In genomic region chr3:32950516-32950915, GRCh38 we compare ENCODE assay signal across 20 cellular contexts. TPM values are rescaled to one million over a fixed set of nuclear protein-coding genes. Genes with fewer than 3 reads are reported as not detected.
"Had no signal": no experiment of that assay in that cellular context is flagged by ENCODE, and none has a peak within 500 bp of the region (broad histone marks: within the 10 kb centered on the region; RNA-seq: fewer than 3 reads in every experiment).

No MANE protein-coding gene starts in this region.

- H3K27me3 Mint-ChIP-seq: brain; naive B cell; stimulated activated memory B cell treated with anti-CD40 and anti-IgM and Interleukin-4, amounts not matched to agents 10 μg/mL and 1 μg/mL and 100 μg/mL, for 72 hours had no signal

- H3K36me3 Mint-ChIP-seq: brain; naive B cell; stimulated activated memory B cell treated with anti-CD40 and anti-IgM and Interleukin-4, amounts not matched to agents 10 μg/mL and 1 μg/mL and 100 μg/mL, for 72 hours had no signal

- H3K27me3 ChIP-seq: foreskin keratinocyte, left lung, pancreas, SJCRH30, tibial nerve, uterus had no signal

- H3K27ac Mint-ChIP-seq: brain; stimulated activated memory B cell treated with anti-CD40 and anti-IgM and Interleukin-4, amounts not matched to agents 10 μg/mL and 1 μg/mL and 100 μg/mL, for 72 hours had no signal

- H3K27ac ChIP-seq: coronary artery, foreskin keratinocyte, left lung, pancreas, SJCRH30, tibial nerve, uterus had no signal

- H3K4me3 Mint-ChIP-seq: brain; naive B cell; stimulated activated memory B cell treated with anti-CD40 and anti-IgM and Interleukin-4, amounts not matched to agents 10 μg/mL and 1 μg/mL and 100 μg/mL, for 72 hours had no signal

- ATAC-seq: activated CD4-positive, CD25-positive, alpha-beta regulatory T cell treated with anti-CD3 and anti-CD28 coated beads, Interleukin-2, amount 50 U/mL, for 24 hours; foreskin keratinocyte; left lung; pancreas; stimulated activated memory B cell treated with anti-CD40 and anti-IgM and Interleukin-4, amounts not matched to agents 10 μg/mL and 1 μg/mL and 100 μg/mL, for 72 hours had no signal

- DNase-seq: central memory CD4-positive, alpha-beta T cell; foreskin keratinocyte; glutamatergic neuron; hypothalamus; kidney; left lung; mammary epithelial cell; naive B cell; pancreas; SJCRH30; stimulated activated CD4-positive, alpha-beta T cell treated with anti-CD3 and anti-CD28 coated beads, Interleukin-12 subunit alpha, Interleukin-12 subunit beta, amount 100 ng/mL, for 4 hours; T1000; uterus had no signal

- H3K4me3 ChIP-seq: coronary artery, left lung, pancreas, SJCRH30, tibial nerve, uterus had no signal

- H3K4me1 Mint-ChIP-seq: brain had no signal

- H3K9me3 ChIP-seq: left lung, pancreas, SJCRH30, tibial nerve, uterus had no signal

- H3K4me1 ChIP-seq: pancreas, SJCRH30, tibial nerve, uterus had no signal

- H3K9me3 Mint-ChIP-seq: brain; naive B cell; stimulated activated memory B cell treated with anti-CD40 and anti-IgM and Interleukin-4, amounts not matched to agents 10 μg/mL and 1 μg/mL and 100 μg/mL, for 72 hours had no signal

- H3K36me3 ChIP-seq: left lung, pancreas, SJCRH30, tibial nerve, uterus had no signal

- FAIRE-seq: endothelial cell of umbilical vein, kidney, pancreas had no signal

RNA-seq across cellular contexts. Expression of gene CCR4, which starts 0.9 kb away (rescaled TPM):
- total RNA-seq: endothelial cell of umbilical vein, foreskin keratinocyte, mammary epithelial cell, renal cortical epithelial cell, SJCRH30 had no signal
- polyA plus RNA-seq: endothelial cell of umbilical vein, foreskin keratinocyte, mammary epithelial cell, pancreas had no signal
